In genomic region chr15:63465104-63465503, GRCh38 we compare ENCODE assay signal across 14 cellular contexts. TPM values are rescaled to one million over a fixed set of nuclear protein-coding genes. Genes with fewer than 3 reads are reported as not detected.
A peak's percentile ranks its signal among the peaks of the same experiment; 100 is the strongest.
DNase-seq lines count a peak whose midpoint lies in the region; ATAC-seq and TF ChIP-seq lines count a peak whose summit lies in the region.
"Had no signal": no experiment of that assay in that cellular context is flagged by ENCODE, and none has a peak within 500 bp of the region (broad histone marks: within the 10 kb centered on the region; RNA-seq: fewer than 3 reads in every experiment).

No MANE protein-coding gene starts in this region.

- no peaks in the 10 kb centered on the region for H3K79me1 ChIP-seq in mesenchymal stem cell (replicated peaks; ENCODE audit: low read length, poor library complexity, severe bottlenecking)

- no peaks in the 10 kb centered on the region for H4K20me1 ChIP-seq in BLaER1 treated with 17β-estradiol and CSF1 and Interleukin-3, amounts not matched to agents 10 nM and 100 nM
- H4K20me1 ChIP-seq in Karpas-422 (ENCODE audit: insufficient read depth, low read depth, low read length), result no peaks in the 10 kb centered on the region

- no peaks in the 10 kb centered on the region for H3K9me2 ChIP-seq in Karpas-422 (replicated peaks; ENCODE audit: insufficient read depth, low read length)

- TF ChIP-seq CTCF in choroid plexus epithelial cell (conservative IDR thresholded peaks at IDR 0.05; ENCODE audit: low read depth, low read length), result no peak
- no peak for TF ChIP-seq CTCF in tibial nerve (IDR thresholded peaks at IDR 0.05)

- H3K27me3 ChIP-seq in BLaER1 treated with 17β-estradiol and CSF1 and Interleukin-3, amounts not matched to agents 10 nM and 100 nM, result no peaks in the 10 kb centered on the region
- H3K27me3 ChIP-seq in mesenchymal stem cell (ENCODE audit: control insufficient read depth in 1 of 2, insufficient read depth in 1 of 2, low read length in 2 of 2) (peaks cover 0 to 4% of the 10 kb centered on the region in 2 experiments), tibial nerve (no peaks in the 10 kb centered on the region), Karpas-422 (ENCODE audit: low read length) (no peaks in the 10 kb centered on the region)

- H2AFZ ChIP-seq in mesenchymal stem cell (ENCODE audit: low read depth, low read length) (no peak overlapping the region), Karpas-422 (ENCODE audit: low read length) (no peak overlapping the region)

- H3K4me2 ChIP-seq in BLaER1 treated with 17β-estradiol and CSF1 and Interleukin-3, amounts not matched to agents 10 nM and 100 nM, result peak overlapping the region in 7 of 11 experiments; percentile 0 to 31 (median 7); a peak in 4 of 22 replicates
- H3K4me2 ChIP-seq in mesenchymal stem cell (ENCODE audit: low read length, poor library complexity, severe bottlenecking) (no peak overlapping the region), Karpas-422 (ENCODE audit: low read depth, low read length, poor library complexity, severe bottlenecking) (no peak overlapping the region)

- no peak for ATAC-seq in HG03439 (IDR thresholded peaks at IDR 0.05; ENCODE audit: unreplicated experiment)
- ATAC-seq: stimulated activated naive B cell treated with anti-CD40 and anti-IgM and Interleukin-4, amounts not matched to agents 10 μg/mL and 1 μg/mL and 100 μg/mL, for 72 hours; WTC11 had no signal

- no peak overlapping the region for H2BK120ac ChIP-seq in mesenchymal stem cell (ENCODE audit: low read depth, low read length)

- H3K27ac ChIP-seq in BLaER1 treated with 17β-estradiol and CSF1 and Interleukin-3, amounts not matched to agents 10 nM and 100 nM, result no peak overlapping the region
- H3K27ac ChIP-seq in mesenchymal stem cell (ENCODE audit: low read length, poor library complexity, severe bottlenecking), result no peak overlapping the region
- no peak overlapping the region for H3K27ac ChIP-seq in tibial nerve
- no peak overlapping the region for H3K27ac ChIP-seq in Karpas-422 (ENCODE audit: low read length)

- H3K14ac ChIP-seq in mesenchymal stem cell (ENCODE audit: low read length in 2 of 2), result no peak overlapping the region

- H3K18ac ChIP-seq in mesenchymal stem cell (ENCODE audit: low read depth in 1 of 2, low read length in 2 of 2), result no peak overlapping the region

- H2AK5ac ChIP-seq in mesenchymal stem cell (ENCODE audit: low read length, severe bottlenecking), result no peak overlapping the region

- no peak for TF ChIP-seq EP300 in tibial nerve (IDR thresholded peaks at IDR 0.05)

- H3K79me2 ChIP-seq in Karpas-422 (ENCODE audit: low read length), result no peaks in the 10 kb centered on the region

- H3K4me1 ChIP-seq in BLaER1 treated with 17β-estradiol and CSF1 and Interleukin-3, amounts not matched to agents 10 nM and 100 nM, result peaks cover 18 to 44% (median 37%) of the 10 kb centered on the region in 10 experiments
- H3K4me1 ChIP-seq in mesenchymal stem cell (ENCODE audit: control insufficient read depth, insufficient read depth, low read depth, low read length) (peaks cover 17% of the 10 kb centered on the region), tibial nerve (peaks cover 0 to 34% (median 6%) of the 10 kb centered on the region in 4 donors), Karpas-422 (ENCODE audit: low read length) (no peaks in the 10 kb centered on the region; the same call in 1 of the 2 replicates)

- no peak overlapping the region for H3K23ac ChIP-seq in mesenchymal stem cell (ENCODE audit: low read length in 2 of 2)

- peaks cover 0 to 11% (median 4%) of the 10 kb centered on the region in 11 experiments; a peak in 14 of 22 replicates for H3K9me3 ChIP-seq in BLaER1 treated with 17β-estradiol and CSF1 and Interleukin-3, amounts not matched to agents 10 nM and 100 nM (replicated peaks in 1 of 11)
- no peaks in the 10 kb centered on the region for H3K9me3 ChIP-seq in mesenchymal stem cell (ENCODE audit: control insufficient read depth, low read length)
- H3K9me3 ChIP-seq in tibial nerve, result no peaks in the 10 kb centered on the region
- H3K9me3 ChIP-seq in Karpas-422 (ENCODE audit: low read length), result no peaks in the 10 kb centered on the region

- H3K9ac ChIP-seq in BLaER1 treated with 17β-estradiol and CSF1 and Interleukin-3, amounts not matched to agents 10 nM and 100 nM, result no peak overlapping the region
- no peak overlapping the region for H3K9ac ChIP-seq in mesenchymal stem cell (ENCODE audit: low read length)
- no peak overlapping the region for H3K9ac ChIP-seq in Karpas-422 (ENCODE audit: low read length)

- DNase-seq in NCI-H226 (peak; percentile 34), choroid plexus epithelial cell (ENCODE audit: low read depth) (peak; percentile 55), mesenchymal stem cell (peak; percentile 81), tibial nerve (ENCODE audit: low spot score in 2 of 2) (no peak), Karpas-422 (no peak), islet precursor cell (no peak)
- DNase-seq: amniotic stem cell; CD4-positive, alpha-beta T cell; NCI-H774; stimulated activated CD4-positive, alpha-beta T cell treated with anti-CD3 and anti-CD28 coated beads, Interleukin-2, amount 100 ng/mL, for 48 hours; stimulated activated naive B cell treated with anti-CD40 and anti-IgM and Interleukin-4, amounts not matched to agents 10 μg/mL and 1 μg/mL and 100 μg/mL, for 72 hours had no signal

- H2BK15ac ChIP-seq in mesenchymal stem cell (ENCODE audit: low read depth, poor library complexity, severe bottlenecking), result no peak overlapping the region

- H3K4me3 ChIP-seq in BLaER1 treated with 17β-estradiol and CSF1 and Interleukin-3, amounts not matched to agents 10 nM and 100 nM, result no peak overlapping the region
- H3K4me3 ChIP-seq in choroid plexus epithelial cell (ENCODE audit: low read depth, low read length) (no peak overlapping the region), mesenchymal stem cell (ENCODE audit: insufficient read depth in 1 of 2, low read depth in 1 of 2, low read length in 2 of 2) (no peak overlapping the region), tibial nerve (no peak overlapping the region), Karpas-422 (ENCODE audit: low read length) (no peak overlapping the region)

- no peak for TF ChIP-seq POLR2A in tibial nerve (IDR thresholded peaks at IDR 0.05)

- H2BK12ac ChIP-seq in mesenchymal stem cell (ENCODE audit: low read length in 2 of 2), result no peak overlapping the region

- no peak overlapping the region for H4K91ac ChIP-seq in mesenchymal stem cell (ENCODE audit: low read length)

- H2BK5ac ChIP-seq in mesenchymal stem cell (ENCODE audit: low read depth, low read length, poor library complexity, severe bottlenecking), result no peak overlapping the region

- H3K36me3 ChIP-seq in BLaER1 treated with 17β-estradiol and CSF1 and Interleukin-3, amounts not matched to agents 10 nM and 100 nM, result no peaks in the 10 kb centered on the region
- no peaks in the 10 kb centered on the region for H3K36me3 ChIP-seq in mesenchymal stem cell (ENCODE audit: control insufficient read depth in 1 of 2, insufficient read depth in 2 of 2, low read depth in 1 of 2, low read length in 2 of 2)
- no peaks in the 10 kb centered on the region for H3K36me3 ChIP-seq in tibial nerve
- no peaks in the 10 kb centered on the region for H3K36me3 ChIP-seq in Karpas-422 (ENCODE audit: insufficient read depth, low read length)

- H4K8ac ChIP-seq in mesenchymal stem cell (ENCODE audit: low read length), result no peak overlapping the region

- H3K4ac ChIP-seq in mesenchymal stem cell (ENCODE audit: low read depth in 1 of 2, low read length in 2 of 2), result no peak overlapping the region

RNA-seq across cellular contexts. Expression of gene USP3, which starts 39.3 kb away (rescaled TPM):
- 21.2 TPM for polyA plus RNA-seq in mesenchymal stem cell (2013, experiment 1 of 2)
- 20.6 TPM for polyA plus RNA-seq in mesenchymal stem cell (2013, experiment 2 of 2)
- 10 to 100 TPM; 32.8 to 47.3 (median 38.3) TPM for total RNA-seq in tibial nerve
- 15.4 and 16.8 TPM in 2 replicates for total RNA-seq in Karpas-422 (2014; rRNA removed; shearing (Covaris generic); ENCODE audit: low replicate concordance)

Comparison
In these comparisons a context has a peak if more than half of its experiments do, and no peak if none do; other contexts are left out.
1. H3K4me2 ChIP-seq: peak in BLaER1 treated with 17β-estradiol and CSF1 and Interleukin-3, amounts not matched to agents 10 nM and 100 nM (7 of 11); none in mesenchymal stem cell (single experiment) and Karpas-422 (single experiment).
2. DNase-seq: peak in NCI-H226 (single experiment), choroid plexus epithelial cell (single experiment) and mesenchymal stem cell (single experiment); none in tibial nerve (0 of 2), Karpas-422 (single experiment) and islet precursor cell (single experiment).